ENCODE assay signal across 8 cellular contexts in the genomic region with DNA sequence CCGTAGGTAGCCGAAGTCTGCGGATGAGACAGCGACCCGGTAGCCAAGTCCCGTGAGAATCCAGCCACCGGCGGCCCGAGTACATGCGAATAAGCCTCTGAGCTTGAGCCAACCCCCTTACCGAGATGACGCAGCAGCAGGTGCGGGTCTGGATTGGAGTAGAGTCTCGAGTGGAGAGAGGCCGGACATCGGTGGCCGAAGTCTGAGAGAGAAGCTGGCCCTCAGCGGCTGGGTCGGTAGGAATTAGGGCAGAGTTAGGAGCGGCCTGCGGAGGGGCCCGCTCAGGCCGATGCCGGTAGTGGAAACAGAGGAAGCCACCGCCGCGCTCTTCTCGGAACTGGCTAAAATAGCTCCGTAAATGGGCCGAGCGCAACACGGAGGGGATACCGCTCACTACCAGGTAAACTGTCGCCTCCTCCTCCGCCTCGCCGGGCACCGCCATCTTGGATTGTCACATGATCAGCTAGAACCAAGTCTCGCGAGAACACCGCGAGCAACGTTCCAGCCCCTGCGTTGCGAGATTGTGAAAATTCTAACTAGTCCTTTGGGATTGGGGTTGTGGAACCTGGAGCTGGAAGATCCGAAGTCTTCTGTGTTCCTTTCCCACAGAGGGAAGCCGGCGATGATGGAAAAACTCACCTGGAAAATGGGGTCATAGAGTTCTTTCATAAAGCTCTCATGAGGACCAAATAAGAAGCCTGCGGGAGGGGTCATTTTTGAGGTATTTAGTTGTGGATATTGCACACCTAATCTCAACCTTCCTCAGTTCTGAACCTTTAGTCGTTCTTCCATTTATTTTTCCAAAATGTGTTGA. TPM values are rescaled to one million over a fixed set of nuclear protein-coding genes. Genes with fewer than 3 reads are reported as not detected.
A peak's percentile ranks its signal among the peaks of the same experiment; 100 is the strongest.
DNase-seq lines count a peak whose midpoint lies in the region; TF ChIP-seq lines count a peak whose summit lies in the region.

GPATCH3 (minus strand) TSS at position 467 of the 814 bp plus-strand sequence; CDS start at position 442, 25 bp downstream.

- no peaks in the 10 kb centered on the region for H3K36me3 Mint-ChIP-seq in IgD-negative memory B cell

- no peaks in the 10 kb centered on the region for H3K9me3 Mint-ChIP-seq in IgD-negative memory B cell

- peak within 1 kb of the TSS; percentile 72 to 100 (median 99) for H3K27ac Mint-ChIP-seq in IgD-negative memory B cell

- DNase-seq in C1 segment of cervical spinal cord (lab: John Stamatoyannopoulos, UW) (peak; percentile 14 to 86 (median 74)), GM20000 (ENCODE audit: low spot score) (peak; percentile 90), OCI-M2 (lab: John Stamatoyannopoulos, UW; ENCODE audit: unreplicated experiment) (peak; percentile 76), epithelial cell of prostate (ENCODE audit: low read depth, low spot score) (peak; percentile 78), middle frontal gyrus (ENCODE audit: extremely low spot score, low spot score) (peak; percentile 90)
- peak; percentile 85 for DNase-seq in activated T-cell treated with anti-CD3 and anti-CD28 coated beads, Interleukin-2, amount 50 U/mL, for 1 hour
- peak; percentile 75 to 76 for DNase-seq in stimulated activated CD8-positive, alpha-beta memory T cell treated with anti-CD3 and anti-CD28 coated beads, Interleukin-15, amount 100 ng/mL, for 48 hours (ENCODE audit: low read depth in 2 of 2)

- H3K4me3 Mint-ChIP-seq in IgD-negative memory B cell: peak within 1 kb of the TSS; percentile 91 to 99 (median 98)

- H3K27me3 Mint-ChIP-seq in IgD-negative memory B cell: no peaks in the 10 kb centered on the region

- H3K27ac ChIP-seq in epithelial cell of prostate: peak within 1 kb of the TSS; percentile 85

- H3K4me1 Mint-ChIP-seq in IgD-negative memory B cell: peaks cover 18 to 32% (median 25%) of the 10 kb centered on the region in 3 donors

- no peak for TF ChIP-seq CTCF in GM20000 (IDR thresholded peaks at IDR 0.05; ENCODE audit: extremely low read depth, missing control alignments)

RNA-seq across cellular contexts. Expression of gene GPATCH3, which starts in this region (rescaled TPM):
- 22.1 TPM for polyA plus RNA-seq in IgD-negative memory B cell

Comparison
In these comparisons a context has a peak if more than half of its experiments do, and no peak if none do; other contexts are left out.
1. Peak in every context shown above with its lines: DNase-seq and H3K27ac ChIP-seq.